Comparison of ENCODE assay signal across 8 cellular contexts in the genomic region with DNA sequence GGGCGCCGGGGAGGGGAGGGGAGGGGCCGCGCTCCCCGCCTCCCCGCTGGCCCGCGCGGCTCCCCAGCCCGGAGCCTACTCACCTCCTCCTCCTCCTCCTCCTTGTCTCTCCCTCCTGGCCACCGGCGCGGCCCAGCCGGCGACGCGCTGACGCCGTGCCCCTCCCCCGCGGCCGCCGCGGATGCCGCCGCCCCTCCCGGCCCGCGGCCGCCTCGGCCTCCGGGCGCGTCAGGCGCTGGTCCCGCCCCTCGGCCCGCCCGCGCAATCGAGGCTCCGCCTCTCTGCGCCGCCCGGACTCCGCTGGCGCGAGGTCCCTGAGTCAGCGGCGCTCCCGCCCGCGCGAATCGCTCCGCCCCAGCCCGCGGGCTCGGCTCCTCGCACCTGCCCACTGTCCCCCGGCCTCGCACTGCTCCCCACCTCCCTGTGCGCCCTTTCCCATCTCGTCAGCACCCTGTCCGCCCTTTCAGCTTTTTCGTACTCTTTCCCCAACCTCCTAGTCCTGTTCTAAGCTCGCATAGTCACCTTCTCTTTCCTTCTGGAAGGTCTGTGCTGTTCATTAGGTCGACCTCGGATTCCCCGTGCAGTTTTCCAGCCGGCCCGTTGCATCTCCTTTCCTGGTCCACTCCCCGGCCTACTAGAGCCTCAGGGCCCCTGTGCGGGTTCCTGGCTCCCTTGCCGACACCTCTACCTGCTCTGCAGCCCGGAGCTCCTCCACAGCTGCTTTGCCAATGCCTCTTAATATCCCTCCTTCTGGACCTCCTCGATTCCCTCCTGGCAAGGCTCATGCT.
DNase-seq lines count a peak whose midpoint lies in the region; ATAC-seq lines count a peak whose summit lies in the region.

No MANE protein-coding gene starts in this region.

- peak overlapping the region; percentile 84 for H3K9ac ChIP-seq in GM23248

- peaks cover 9% of the 10 kb centered on the region for H3K4me1 ChIP-seq in GM23248 (ENCODE audit: insufficient read depth)

- no peaks in the 10 kb centered on the region for H3K36me3 ChIP-seq in GM23248 (ENCODE audit: low read depth)
- no peaks in the 10 kb centered on the region for H3K36me3 ChIP-seq in KOPT-K1 (ENCODE audit: insufficient read depth, low read length)

- H3K27ac ChIP-seq in GM23248 (peak overlapping the region; percentile 62), KOPT-K1 (ENCODE audit: low read depth, low read length, poor library complexity, severe bottlenecking) (peak overlapping the region; percentile 82)

- peak overlapping the region; percentile 89 for H2AFZ ChIP-seq in GM23248

- peak overlapping the region; percentile 91 for H3K4me3 ChIP-seq in GM23248

- peak overlapping the region; percentile 95 for H3K27ac Mint-ChIP-seq in activated T-helper 17 cell treated with anti-CD3 and anti-CD28 coated beads, Interleukin-2, amount 50 U/mL, for 72 hours
- H3K27ac Mint-ChIP-seq in natural killer cell treated with Interleukin-12 subunit alpha and Interleukin-12 subunit beta and Interleukin-15 and Interleukin-18, amount 100 ng/mL, for 72 hours = peak overlapping the region; percentile 92 to 97

- H3K9me3 ChIP-seq in GM23248 (ENCODE audit: low read depth) = no peaks in the 10 kb centered on the region
- no peaks in the 10 kb centered on the region for H3K9me3 ChIP-seq in KOPT-K1 (ENCODE audit: insufficient read depth, low read length, poor library complexity, severe bottlenecking)

- H4K20me1 ChIP-seq in GM23248 (ENCODE audit: insufficient read depth) = no peaks in the 10 kb centered on the region

- H3K27me3 ChIP-seq in GM23248 (replicated peaks; ENCODE audit: insufficient read depth) = no peaks in the 10 kb centered on the region

- WGBS in GM23248 (ENCODE audit: low coverage in 1 of 2, low lambda C conversion rate in 2 of 2, missing lambda C conversion rate in 2 of 2), 2 experiments = 2 to 3% methylated on average over 20 to 71 of the region's 77 CpGs

- in situ Hi-C loops in GM23248 (cut with MboI) = no loop called here

- DNase-seq in EH (ENCODE audit: low read depth) (peak; percentile 90), GM23248 (peak; percentile 97), RKO (ENCODE audit: low spot score) (peak; percentile 88), fibroblast of peridontal ligament (ENCODE audit: extremely low read depth) (peak; percentile 72)
- DNase-seq in natural killer cell treated with Interleukin-12 subunit alpha and Interleukin-12 subunit beta and Interleukin-15 and Interleukin-18, amount 100 ng/mL, for 72 hours (ENCODE audit: low spot score) = peak; percentile 95
- DNase-seq in stimulated activated naive CD4-positive, alpha-beta T cell treated with Interleukin-2 at 50 U/mL for 16 hours (lab: John Stamatoyannopoulos, UW) = peak; percentile 85

- H3K27me3 Mint-ChIP-seq in activated T-helper 17 cell treated with anti-CD3 and anti-CD28 coated beads, Interleukin-2, amount 50 U/mL, for 72 hours = no peaks in the 10 kb centered on the region
- H3K27me3 Mint-ChIP-seq in natural killer cell treated with Interleukin-12 subunit alpha and Interleukin-12 subunit beta and Interleukin-15 and Interleukin-18, amount 100 ng/mL, for 72 hours = no peaks in the 10 kb centered on the region

- no peaks in the 10 kb centered on the region for H3F3A ChIP-seq in GM23248 (ENCODE audit: insufficient read depth)

- peaks cover 34% of the 10 kb centered on the region for H3K79me2 ChIP-seq in GM23248 (ENCODE audit: insufficient read depth)

- peaks cover 22% of the 10 kb centered on the region for H3K4me1 Mint-ChIP-seq in activated T-helper 17 cell treated with anti-CD3 and anti-CD28 coated beads, Interleukin-2, amount 50 U/mL, for 72 hours
- H3K4me1 Mint-ChIP-seq in natural killer cell treated with Interleukin-12 subunit alpha and Interleukin-12 subunit beta and Interleukin-15 and Interleukin-18, amount 100 ng/mL, for 72 hours (ENCODE audit: low read depth in 2 of 2) = peaks cover 38 to 46% of the 10 kb centered on the region in 2 donors

- H3K9me2 ChIP-seq in GM23248 (ENCODE audit: insufficient read depth) = no peaks in the 10 kb centered on the region

- H3K4me2 ChIP-seq in GM23248 (ENCODE audit: unreplicated experiment) = peak overlapping the region; percentile 97

- H3K36me3 Mint-ChIP-seq in activated T-helper 17 cell treated with anti-CD3 and anti-CD28 coated beads, Interleukin-2, amount 50 U/mL, for 72 hours (ENCODE audit: low read depth) = peaks cover 25% of the 10 kb centered on the region
- H3K36me3 Mint-ChIP-seq in natural killer cell treated with Interleukin-12 subunit alpha and Interleukin-12 subunit beta and Interleukin-15 and Interleukin-18, amount 100 ng/mL, for 72 hours = peaks cover 12% of the 10 kb centered on the region

- no peaks in the 10 kb centered on the region for H3K9me3 Mint-ChIP-seq in activated T-helper 17 cell treated with anti-CD3 and anti-CD28 coated beads, Interleukin-2, amount 50 U/mL, for 72 hours
- no peaks in the 10 kb centered on the region for H3K9me3 Mint-ChIP-seq in natural killer cell treated with Interleukin-12 subunit alpha and Interleukin-12 subunit beta and Interleukin-15 and Interleukin-18, amount 100 ng/mL, for 72 hours

- ATAC-seq in activated T-helper 17 cell treated with anti-CD3 and anti-CD28 coated beads, Interleukin-2, amount 50 U/mL, for 72 hours (replicated peaks) = peak; percentile 88
- peak; percentile 94 to 95 for ATAC-seq in natural killer cell treated with Interleukin-12 subunit alpha and Interleukin-12 subunit beta and Interleukin-15 and Interleukin-18, amount 100 ng/mL, for 72 hours

- H3K4me3 Mint-ChIP-seq in activated T-helper 17 cell treated with anti-CD3 and anti-CD28 coated beads, Interleukin-2, amount 50 U/mL, for 72 hours = peak overlapping the region; percentile 87
- H3K4me3 Mint-ChIP-seq in natural killer cell treated with Interleukin-12 subunit alpha and Interleukin-12 subunit beta and Interleukin-15 and Interleukin-18, amount 100 ng/mL, for 72 hours = peak overlapping the region; percentile 88

Comparison
In these comparisons a context has a peak if more than half of its experiments do, and no peak if none do; other contexts are left out.
1. Peak in every context shown above with its lines: DNase-seq, ATAC-seq, H3K4me3 ChIP-seq and H3K27ac ChIP-seq.